8 cellular contexts compared by ENCODE assay signal in genomic region chr1:91732291-91732953, GRCh38.
A peak's percentile ranks its signal among the peaks of the same experiment; 100 is the strongest.
DNase-seq lines count a peak whose midpoint lies in the region; ATAC-seq and TF ChIP-seq lines count a peak whose summit lies in the region.

No MANE protein-coding gene starts in this region.

- DNase-seq in ACHN: peak; percentile 83
- peak; percentile 91 for DNase-seq in GM23248
- peak; percentile 78 for DNase-seq in SW480 (ENCODE audit: low spot score)
- DNase-seq in foreskin keratinocyte: peak in 1 of 2 donors; percentile 49
- no peak for DNase-seq in cortex of kidney (lab: John Stamatoyannopoulos, UW)
- DNase-seq in left ventricle myocardium superior: no peak

- peaks cover 29% of the 10 kb centered on the region for H3K27me3 Mint-ChIP-seq in stimulated activated memory B cell treated with anti-CD40 and anti-IgM and Interleukin-4, amounts not matched to agents 10 μg/mL and 1 μg/mL and 100 μg/mL, for 72 hours

- H3K9me3 ChIP-seq in GM23248 (ENCODE audit: low read depth): no peaks in the 10 kb centered on the region

- no peaks in the 10 kb centered on the region for H3K36me3 Mint-ChIP-seq in stimulated activated memory B cell treated with anti-CD40 and anti-IgM and Interleukin-4, amounts not matched to agents 10 μg/mL and 1 μg/mL and 100 μg/mL, for 72 hours

- peak; percentile 58 for ATAC-seq in foreskin keratinocyte
- peak; percentile 25 for ATAC-seq in stimulated activated memory B cell treated with anti-CD40 and anti-IgM and Interleukin-4, amounts not matched to agents 10 μg/mL and 1 μg/mL and 100 μg/mL, for 72 hours
- no peak for ATAC-seq in GM18517 (IDR thresholded peaks at IDR 0.05; ENCODE audit: unreplicated experiment)
- ATAC-seq in left ventricle myocardium superior: no peak

- H3K36me3 ChIP-seq in GM23248 (ENCODE audit: low read depth): peaks cover 13% of the 10 kb centered on the region

- peaks cover 48% of the 10 kb centered on the region for H3K4me1 ChIP-seq in GM23248 (ENCODE audit: insufficient read depth)
- H3K4me1 ChIP-seq in foreskin keratinocyte: peaks cover 36% of the 10 kb centered on the region

- H3K4me2 ChIP-seq in GM23248 (ENCODE audit: unreplicated experiment): peak overlapping the region; percentile 72

- no peak overlapping the region for H2AFZ ChIP-seq in GM23248

- H3K4me3 Mint-ChIP-seq in stimulated activated memory B cell treated with anti-CD40 and anti-IgM and Interleukin-4, amounts not matched to agents 10 μg/mL and 1 μg/mL and 100 μg/mL, for 72 hours: no peak overlapping the region

- peak overlapping the region; percentile 44 for H3K27ac Mint-ChIP-seq in stimulated activated memory B cell treated with anti-CD40 and anti-IgM and Interleukin-4, amounts not matched to agents 10 μg/mL and 1 μg/mL and 100 μg/mL, for 72 hours

- intact Hi-C loops in left ventricle myocardium superior (cut with micrococcal nuclease): no loop called here

- no peak overlapping the region for H3K4me3 ChIP-seq in GM23248

- peaks cover 25% of the 10 kb centered on the region for H3K4me1 Mint-ChIP-seq in stimulated activated memory B cell treated with anti-CD40 and anti-IgM and Interleukin-4, amounts not matched to agents 10 μg/mL and 1 μg/mL and 100 μg/mL, for 72 hours

- H3K27me3 ChIP-seq in GM23248 (replicated peaks; ENCODE audit: insufficient read depth) (no peaks in the 10 kb centered on the region), foreskin keratinocyte (no peaks in the 10 kb centered on the region)

- H3K9ac ChIP-seq in GM23248: peak overlapping the region; percentile 46

- 37% methylated on average over 12 of the region's 12 CpGs for WGBS in GM23248 (ENCODE audit: low coverage in 1 of 2, low lambda C conversion rate in 2 of 2, missing lambda C conversion rate in 2 of 2), 2 experiments

- H3K27ac ChIP-seq in GM23248 (peak overlapping the region; percentile 60), foreskin keratinocyte (peak overlapping the region; percentile 37)

- in situ Hi-C loops in ACHN (cut with HindIII; ENCODE audit: low pct_ligation_motif_present, low pct_unique_long_range_greater_than_20kb, low sequenced_read_pairs): no loop called here
- in situ Hi-C loops in GM23248 (cut with MboI): no loop called here

- no peak for TF ChIP-seq CTCF in foreskin keratinocyte (conservative IDR thresholded peaks at IDR 0.05)

- H3F3A ChIP-seq in GM23248 (ENCODE audit: insufficient read depth): peaks cover 64% of the 10 kb centered on the region

- H4K20me1 ChIP-seq in GM23248 (ENCODE audit: insufficient read depth): no peaks in the 10 kb centered on the region

- no peaks in the 10 kb centered on the region for H3K9me2 ChIP-seq in GM23248 (ENCODE audit: insufficient read depth)

- no peaks in the 10 kb centered on the region for H3K79me2 ChIP-seq in GM23248 (ENCODE audit: insufficient read depth)

- H3K9me3 Mint-ChIP-seq in stimulated activated memory B cell treated with anti-CD40 and anti-IgM and Interleukin-4, amounts not matched to agents 10 μg/mL and 1 μg/mL and 100 μg/mL, for 72 hours: no peaks in the 10 kb centered on the region

Comparison
In these comparisons a context has a peak if more than half of its experiments do, and no peak if none do; other contexts are left out.
1. DNase-seq: peak in ACHN (single experiment), GM23248 (single experiment) and SW480 (single experiment); none in cortex of kidney (single experiment) and left ventricle myocardium superior (single experiment).
2. ATAC-seq: peak in foreskin keratinocyte (single experiment) and stimulated activated memory B cell treated with anti-CD40 and anti-IgM and Interleukin-4, amounts not matched to agents 10 μg/mL and 1 μg/mL and 100 μg/mL, for 72 hours (single experiment); none in GM18517 (single experiment) and left ventricle myocardium superior (single experiment).